In genomic region chr5:110738812-110739651, GRCh38 we compare ENCODE assay signal across 1 cellular context.
TF ChIP-seq lines count a peak whose summit lies in the region.

TSS of gene SLC25A46 (plus strand) at chr5:110739007. CDS start at chr5:110739120, 113 bp downstream.

TF ChIP-seq in H1, 55 proteins besides CTCF, POLR2A, EP300 and RAD21 (continued from another document):
- TF ChIP-seq ATF3 (IDR thresholded peaks at IDR 0.05; ENCODE audit: insufficient read depth, low read depth, low read length) (peak; percentile 85), POLR2AphosphoS5 (IDR thresholded peaks at IDR 0.05; ENCODE audit: low read depth, low read length) (peak; percentile 34; the same call in 1 of the 2 replicates), HDAC2 (IDR thresholded peaks at IDR 0.05; ENCODE audit: borderline replicate concordance in 1 of 2, low read depth in 2 of 2, low read length in 2 of 2) (0 out of 4 replicates have a peak, but pooled peaks of 1 of the 2 experiments have one; percentile 96), YY1 (IDR thresholded peaks at IDR 0.05; ENCODE audit: low read depth, low read length) (peak; percentile 90), MAX (IDR thresholded peaks at IDR 0.05) (peak; percentile 78), RBBP5 (IDR thresholded peaks at IDR 0.05; ENCODE audit: borderline replicate concordance, low read depth, low read length) (peak; percentile 42; the same call in 1 of the 2 replicates), CREB1 (IDR thresholded peaks at IDR 0.05) (peak; percentile 84), GABPA (IDR thresholded peaks at IDR 0.05; ENCODE audit: borderline replicate concordance, insufficient read depth, low read length) (peak; percentile 93; the same call in 1 of the 2 replicates), SP4 (IDR thresholded peaks at IDR 0.05; ENCODE audit: low read length) (0 out of 2 replicates have a peak, but pooled peaks have one; percentile 29), SIRT6 (IDR thresholded peaks at IDR 0.05; ENCODE audit: low read length) (no peak), TBP (IDR thresholded peaks at IDR 0.05; ENCODE audit: low read depth, low read length) (peak; percentile 24; the same call in 1 of the 2 replicates), USF2 (IDR thresholded peaks at IDR 0.05; ENCODE audit: low read length) (peak; percentile 96), SAP30 (IDR thresholded peaks at IDR 0.05; ENCODE audit: insufficient read depth, insufficient replicate concordance, low read length) (peak; percentile 42), SRF (IDR thresholded peaks at IDR 0.05; ENCODE audit: low read depth, low read length) (no peak), PHF8 (conservative IDR thresholded peaks at IDR 0.05; ENCODE audit: low read depth, low read length) (peak; percentile 73), SP1 (IDR thresholded peaks at IDR 0.05; ENCODE audit: low read depth, low read length) (no peak)
